1 cellular context compared by ENCODE assay signal in the genomic region with DNA sequence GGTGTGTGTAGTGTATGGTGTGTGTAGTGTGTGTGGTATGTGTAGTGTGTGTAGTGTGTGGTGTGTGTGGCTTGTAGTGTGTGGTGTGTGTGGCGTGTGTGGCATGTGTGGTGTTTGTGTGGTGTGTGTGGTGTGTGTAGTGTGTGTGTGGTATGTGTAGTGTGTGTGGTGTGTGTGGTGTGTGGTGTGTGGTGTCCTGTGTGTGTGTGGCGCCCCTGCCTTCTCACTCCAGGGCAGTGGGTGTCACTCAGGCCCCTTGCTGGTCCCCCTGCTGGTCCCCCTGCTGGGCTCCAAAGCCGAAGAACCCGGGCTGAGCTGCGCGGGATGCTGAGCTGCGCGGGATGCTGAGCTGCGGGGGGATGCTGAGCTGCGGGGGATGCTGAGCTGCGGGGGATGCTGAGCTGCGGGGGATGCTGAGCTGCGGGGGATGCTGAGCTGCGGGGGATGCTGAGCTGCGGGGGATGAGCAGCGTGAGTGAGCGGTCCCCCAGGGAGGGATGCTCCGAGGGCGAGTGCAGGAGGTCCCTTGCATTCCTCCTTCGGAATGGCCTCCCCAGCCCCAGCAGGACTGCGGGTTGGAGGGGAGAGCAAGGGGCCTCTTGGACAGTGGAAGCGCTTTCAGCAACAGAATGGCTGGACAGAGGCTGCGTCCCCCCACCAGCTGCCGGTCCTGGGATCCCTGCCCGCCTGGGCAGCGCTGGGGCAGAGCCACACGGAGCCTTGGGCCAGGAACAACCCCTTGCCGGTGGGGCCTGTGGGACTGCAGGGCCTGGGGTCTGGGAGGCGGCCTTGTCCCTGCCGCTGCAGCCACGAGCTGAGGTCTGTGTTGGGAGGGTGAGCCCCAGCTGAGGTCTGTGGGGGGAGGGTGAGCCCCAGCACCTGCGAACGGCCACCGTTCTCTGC.
A peak's percentile ranks its signal among the peaks of the same experiment; 100 is the strongest.
TF ChIP-seq lines count a peak whose summit lies in the region.

No MANE protein-coding gene starts in this region.

TF ChIP-seq in endothelial cell of umbilical vein, 7 proteins besides CTCF, POLR2A, EP300 and RAD21 (continued from another document):
- peak; percentile 33 for TF ChIP-seq EZH2 (IDR thresholded peaks at IDR 0.05; ENCODE audit: borderline replicate concordance, low read depth, low read length, severe bottlenecking)
